In the genomic region with DNA sequence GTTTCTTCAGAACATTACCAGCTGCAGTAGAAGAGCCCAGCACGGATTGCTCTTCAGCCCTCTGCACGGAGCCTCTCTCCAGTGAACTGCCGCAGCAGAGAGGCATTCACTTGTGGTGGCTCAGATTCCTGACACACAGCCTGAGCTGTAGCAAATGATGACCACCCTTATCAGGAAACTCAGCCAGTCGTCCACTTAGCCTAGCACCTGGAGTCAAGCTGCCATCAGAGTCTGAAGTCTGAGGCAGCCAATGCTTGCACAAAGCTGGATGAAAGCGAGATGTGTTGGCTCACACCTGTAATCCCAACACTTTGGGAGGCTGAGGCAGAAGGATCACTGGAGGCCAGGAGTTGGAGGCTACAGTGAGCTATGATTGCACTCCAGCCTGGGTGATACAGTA, we compare ENCODE assay signal across 19 cellular contexts. TPM values are rescaled to one million over a fixed set of nuclear protein-coding genes. Genes with fewer than 3 reads are reported as not detected.
DNase-seq lines count a peak whose midpoint lies in the region; ATAC-seq, FAIRE-seq and TF ChIP-seq lines count a peak whose summit lies in the region.
"Had no signal": no experiment of that assay in that cellular context is flagged by ENCODE, and none has a peak within 500 bp of the region (broad histone marks: within the 10 kb centered on the region; RNA-seq: fewer than 3 reads in every experiment).

No MANE protein-coding gene starts in this region.

- no peak overlapping the region for H3K27ac Mint-ChIP-seq in activated naive CD8-positive, alpha-beta T cell treated with anti-CD3 and anti-CD28 coated beads, Interleukin-2, amount 10 ng/mL, durations not matched to agents 7 days and 5 days
- H3K27ac Mint-ChIP-seq in activated naive CD8-positive, alpha-beta T cell treated with anti-CD3 and anti-CD28 coated beads, Interleukin-2, amount 50 U/mL, for 24 hours = no peak overlapping the region
- peak overlapping the region; percentile 51 for H3K27ac Mint-ChIP-seq in CD4-positive, alpha-beta T cell
- peak overlapping the region in 8 of 10 donors; percentile 25 to 83 (median 59) for H3K27ac Mint-ChIP-seq in naive thymus-derived CD8-positive, alpha-beta T cell
- H3K27ac Mint-ChIP-seq: B cell had no signal

- peaks cover 1% of the 10 kb centered on the region for H3K4me1 Mint-ChIP-seq in activated naive CD8-positive, alpha-beta T cell treated with anti-CD3 and anti-CD28 coated beads, Interleukin-2, amount 10 ng/mL, durations not matched to agents 7 days and 5 days
- H3K4me1 Mint-ChIP-seq in activated naive CD8-positive, alpha-beta T cell treated with anti-CD3 and anti-CD28 coated beads, Interleukin-2, amount 50 U/mL, for 24 hours = no peaks in the 10 kb centered on the region
- H3K4me1 Mint-ChIP-seq in CD4-positive, alpha-beta T cell (ENCODE audit: low read depth) = peaks cover 10% of the 10 kb centered on the region
- peaks cover 4 to 15% (median 10%) of the 10 kb centered on the region in 4 donors for H3K4me1 Mint-ChIP-seq in naive thymus-derived CD8-positive, alpha-beta T cell
- H3K4me1 Mint-ChIP-seq: B cell had no signal

- no TSS peak for BruUV-seq in K562 (replicated peaks; lab: Mats Ljungman, UMichigan)

- intact Hi-C loops in CD4-positive, alpha-beta T cell (cut with DNase I, micrococcal nuclease) = no loop called here
- intact Hi-C loops in K562 (cut with micrococcal nuclease) = no loop called here

- in situ Hi-C loops in K562 (cut with MboI) = no loop called here

- WGBS in K562 (ENCODE audit: insufficient coverage, low coverage, missing lambda C conversion rate) = 74% methylated on average over 4 of the region's 5 CpGs

- no peaks in the 10 kb centered on the region for H3K9me3 ChIP-seq in CD4-positive, alpha-beta T cell (ENCODE audit: control insufficient read depth, low read length)
- H3K9me3 ChIP-seq in K562 (replicated peaks; ENCODE audit: control insufficient read depth, insufficient read depth, low read depth, low read length) = no peaks in the 10 kb centered on the region
- H3K9me3 ChIP-seq: BLaER1 treated with 17β-estradiol and CSF1 and Interleukin-3, amounts not matched to agents 10 nM and 100 nM; HAP-1 had no signal

- no peaks in the 10 kb centered on the region for H4K20me1 ChIP-seq in K562 (replicated peaks; ENCODE audit: control insufficient read depth, insufficient read depth, low read length)

- TF ChIP-seq EP300 in K562 (IDR thresholded peaks at IDR 0.05; ENCODE audit: low read length) = no peak

- H3K27me3 ChIP-seq in CD4-positive, alpha-beta T cell (ENCODE audit: control insufficient read depth, insufficient read depth, low read length) = no peaks in the 10 kb centered on the region
- H3K27me3 ChIP-seq in K562 (ENCODE audit: control insufficient read depth in 2 of 2, insufficient read depth in 2 of 2, low read length in 2 of 2) = no peaks in the 10 kb centered on the region
- H3K27me3 ChIP-seq: BLaER1 treated with 17β-estradiol and CSF1 and Interleukin-3, amounts not matched to agents 10 nM and 100 nM had no signal

- H3K4me2 ChIP-seq in K562 (ENCODE audit: insufficient read depth, low read length) = no peak overlapping the region
- H3K4me2 ChIP-seq: BLaER1 treated with 17β-estradiol and CSF1 and Interleukin-3, amounts not matched to agents 10 nM and 100 nM had no signal

- POLR2A ChIA-PET in activated naive CD8-positive, alpha-beta T cell treated with anti-CD3 and anti-CD28 coated beads, Interleukin-2, amount 10 ng/mL, durations not matched to agents 7 days and 5 days (lab: Charles Lee) = interaction anchor here (0.7 kb wide), 3 partner anchors 11 to 41 kb away, joined by 3 to 4 read pairs (median 3); no protein-coding TSS in a partner anchor
- POLR2A ChIA-PET in CD4-positive, alpha-beta T cell (lab: Charles Lee) = interaction anchor here (0.6 kb wide), 1 partner anchor 119 kb away, joined by 3 read pairs; no protein-coding TSS in a partner anchor
- POLR2A ChIA-PET in K562 (lab: Yijun Ruan, JAX) = interaction anchor here (0.7 kb wide), 2 partner anchors 71 to 152 kb away, joined by 3 read pairs; no protein-coding TSS in a partner anchor
- POLR2A ChIA-PET in naive thymus-derived CD8-positive, alpha-beta T cell (lab: Charles Lee) = interaction anchor here (0.7 to 1.9 kb wide), 2 partner anchors 36 to 234 kb away, joined by 4 to 8 read pairs; no protein-coding TSS in a partner anchor

- no peaks in the 10 kb centered on the region for H3K27me3 Mint-ChIP-seq in activated naive CD8-positive, alpha-beta T cell treated with anti-CD3 and anti-CD28 coated beads, Interleukin-2, amount 10 ng/mL, durations not matched to agents 7 days and 5 days
- no peaks in the 10 kb centered on the region for H3K27me3 Mint-ChIP-seq in activated naive CD8-positive, alpha-beta T cell treated with anti-CD3 and anti-CD28 coated beads, Interleukin-2, amount 50 U/mL, for 24 hours
- no peaks in the 10 kb centered on the region for H3K27me3 Mint-ChIP-seq in CD4-positive, alpha-beta T cell
- no peaks in the 10 kb centered on the region for H3K27me3 Mint-ChIP-seq in naive thymus-derived CD8-positive, alpha-beta T cell
- H3K27me3 Mint-ChIP-seq: B cell had no signal

- peaks cover 52% of the 10 kb centered on the region for H3K36me3 ChIP-seq in K562 (ENCODE audit: control insufficient read depth, insufficient read depth, low read length)

- TF ChIP-seq POLR2A in K562 (conservative IDR thresholded peaks at IDR 0.05) = no peak

- TF ChIP-seq RAD21 in K562 (CRISPR knock-in tag; conservative IDR thresholded peaks at IDR 0.05 in 1 of 2, IDR thresholded peaks at IDR 0.05 in 1 of 2) = no peak

- TF ChIP-seq CTCF in CD4-positive, alpha-beta T cell (IDR thresholded peaks at IDR 0.05) = no peak
- no peak for TF ChIP-seq CTCF in K562 (IDR thresholded peaks at IDR 0.05 in 2 of 3, conservative IDR thresholded peaks at IDR 0.05 in 1 of 3; ENCODE audit: insufficient read depth in 2 of 3, low read depth in 1 of 3, low read length in 3 of 3)

- H3K79me2 ChIP-seq in K562 (ENCODE audit: control insufficient read depth, insufficient read depth, low read length) = no peaks in the 10 kb centered on the region

- H3K27ac ChIP-seq in CD4-positive, alpha-beta T cell (ENCODE audit: low read depth, low read length) = no peak overlapping the region
- no peak overlapping the region for H3K27ac ChIP-seq in K562 (ENCODE audit: extremely low read depth, low read depth, low read length)
- H3K27ac ChIP-seq: BLaER1 treated with 17β-estradiol and CSF1 and Interleukin-3, amounts not matched to agents 10 nM and 100 nM; HL-60 had no signal

- H3K4me3 Mint-ChIP-seq in activated naive CD8-positive, alpha-beta T cell treated with anti-CD3 and anti-CD28 coated beads, Interleukin-2, amount 10 ng/mL, durations not matched to agents 7 days and 5 days = no peak overlapping the region
- no peak overlapping the region for H3K4me3 Mint-ChIP-seq in activated naive CD8-positive, alpha-beta T cell treated with anti-CD3 and anti-CD28 coated beads, Interleukin-2, amount 50 U/mL, for 24 hours
- H3K4me3 Mint-ChIP-seq in CD4-positive, alpha-beta T cell = no peak overlapping the region
- no peak overlapping the region for H3K4me3 Mint-ChIP-seq in naive thymus-derived CD8-positive, alpha-beta T cell
- H3K4me3 Mint-ChIP-seq: B cell had no signal

- DNase-seq in activated naive CD8-positive, alpha-beta T cell treated with anti-CD3 and anti-CD28 coated beads, Interleukin-2, amount 10 ng/mL, durations not matched to agents 7 days and 5 days = peak; percentile 23
- DNase-seq in activated naive CD8-positive, alpha-beta T cell treated with anti-CD3 and anti-CD28 coated beads, Interleukin-2, amount 50 U/mL, for 24 hours = no peak
- no peak for DNase-seq in CD4-positive, alpha-beta T cell
- no peak for DNase-seq in K562 (ENCODE audit: extremely low read depth in 1 of 4, low spot score in 3 of 4)
- no peak for DNase-seq in naive thymus-derived CD8-positive, alpha-beta T cell
- no peak for DNase-seq in NCI-H226
- no peak for DNase-seq in HK-2 (ENCODE audit: unreplicated experiment)
- DNase-seq: DMS79 treated with DMSO at 0.1 percent for 48 hours, GF-D8, IMR-90, KBM-7 had no signal

- no peak overlapping the region for H2AFZ ChIP-seq in K562 (ENCODE audit: low read depth, low read length)

- FAIRE-seq in K562 (lab: Jason Lieb, UNC) = no peak
- FAIRE-seq: GM19239 had no signal

- H3K9me3 Mint-ChIP-seq in activated naive CD8-positive, alpha-beta T cell treated with anti-CD3 and anti-CD28 coated beads, Interleukin-2, amount 10 ng/mL, durations not matched to agents 7 days and 5 days = no peaks in the 10 kb centered on the region
- H3K9me3 Mint-ChIP-seq in activated naive CD8-positive, alpha-beta T cell treated with anti-CD3 and anti-CD28 coated beads, Interleukin-2, amount 50 U/mL, for 24 hours = no peaks in the 10 kb centered on the region
- no peaks in the 10 kb centered on the region for H3K9me3 Mint-ChIP-seq in CD4-positive, alpha-beta T cell
- H3K9me3 Mint-ChIP-seq in naive thymus-derived CD8-positive, alpha-beta T cell = no peaks in the 10 kb centered on the region

- H3K4me1 ChIP-seq in K562 (replicated peaks in 1 of 2; ENCODE audit: control insufficient read depth in 2 of 2, insufficient read depth in 2 of 2, low read length in 2 of 2) = no peaks in the 10 kb centered on the region; a peak in 1 of 5 replicates
- H3K4me1 ChIP-seq: BLaER1 treated with 17β-estradiol and CSF1 and Interleukin-3, amounts not matched to agents 10 nM and 100 nM; HAP-1 had no signal

- no peak for ATAC-seq in activated naive CD8-positive, alpha-beta T cell treated with anti-CD3 and anti-CD28 coated beads, Interleukin-2, amount 10 ng/mL, durations not matched to agents 7 days and 5 days (ENCODE audit: low read depth)
- no peak for ATAC-seq in activated naive CD8-positive, alpha-beta T cell treated with anti-CD3 and anti-CD28 coated beads, Interleukin-2, amount 50 U/mL, for 24 hours
- peak; percentile 14 for ATAC-seq in CD4-positive, alpha-beta T cell (ENCODE audit: poor library complexity)
- no peak for ATAC-seq in K562
- ATAC-seq in naive thymus-derived CD8-positive, alpha-beta T cell = no peak

- no peaks in the 10 kb centered on the region for H3K9me1 ChIP-seq in K562 (ENCODE audit: control insufficient read depth, insufficient read depth, low read length)

- no peak overlapping the region for H3K9ac ChIP-seq in K562 (ENCODE audit: insufficient read depth in 1 of 2, low read depth in 2 of 2, low read length in 2 of 2)
- H3K9ac ChIP-seq: BLaER1 treated with 17β-estradiol and CSF1 and Interleukin-3, amounts not matched to agents 10 nM and 100 nM had no signal

- no peak overlapping the region for H3K4me3 ChIP-seq in K562
- H3K4me3 ChIP-seq: BLaER1 treated with 17β-estradiol and CSF1 and Interleukin-3, amounts not matched to agents 10 nM and 100 nM; HAP-1 had no signal

- CTCF ChIA-PET in CD4-positive, alpha-beta T cell (lab: Charles Lee) = interaction anchor here (0.6 kb wide), 1 partner anchor 381 kb away, joined by 4 read pairs; no protein-coding TSS in a partner anchor
- CTCF ChIA-PET in K562 (lab: Yijun Ruan, JAX; ENCODE audit: low intra/inter-chr PET ratio) = no interaction called here

- peaks cover 32% of the 10 kb centered on the region for H3K36me3 Mint-ChIP-seq in activated naive CD8-positive, alpha-beta T cell treated with anti-CD3 and anti-CD28 coated beads, Interleukin-2, amount 10 ng/mL, durations not matched to agents 7 days and 5 days
- H3K36me3 Mint-ChIP-seq in activated naive CD8-positive, alpha-beta T cell treated with anti-CD3 and anti-CD28 coated beads, Interleukin-2, amount 50 U/mL, for 24 hours (ENCODE audit: low read depth) = peaks cover 46% of the 10 kb centered on the region
- peaks cover 56% of the 10 kb centered on the region for H3K36me3 Mint-ChIP-seq in CD4-positive, alpha-beta T cell (ENCODE audit: low read depth)
- H3K36me3 Mint-ChIP-seq in naive thymus-derived CD8-positive, alpha-beta T cell = peaks cover 4 to 58% (median 28%) of the 10 kb centered on the region in 3 donors

RNA-seq across cellular contexts. Expression of gene SAG, which starts 11.7 kb away (rescaled TPM):
- total RNA-seq in activated naive CD8-positive, alpha-beta T cell treated with anti-CD3 and anti-CD28 coated beads, Interleukin-2, amount 10 ng/mL, durations not matched to agents 7 days and 5 days = under 1 TPM in 1 of 2 experiments, not detected in 1; 0.45 TPM
- under 1 TPM; 0.03 to 0.22 TPM for total RNA-seq in CD4-positive, alpha-beta T cell
- total RNA-seq in K562 (2011; cell fraction: chromatin; rRNA removed; ENCODE audit: low replicate concordance) = not detected in 2 replicates
- total RNA-seq in K562 (2011; cell fraction: nucleolus; rRNA removed) = not detected in 2 replicates
- not detected in 2 replicates for total RNA-seq in K562 (2011; cell fraction: nucleoplasm; rRNA removed)
- total RNA-seq in K562 (2014; rRNA removed) (not detected in 2 replicates), K562 (2014; rRNA removed; fragmentation: Illumina TruSeq; extraction: Trizol) (not detected in 2 replicates), K562 (2015; rRNA removed; fragmentation: Illumina TruSeq; extraction: Trizol) (0.04 TPM in 1 of 2 replicates, not detected in the other), K562 (2021) (0.64 TPM in 1 of 2 replicates, not detected in the other)
- polyA plus RNA-seq in K562 (2011; rRNA removed) (not detected in 2 replicates), K562 (2014; fragmentation: Illumina TruSeq; extraction: Trizol) (not detected in 2 replicates), K562 (2014; fragmentation: Nextera tagmentation; extraction: Ambion mirVana) (under 1 TPM; 0.06 to 0.56 TPM), K562 (2014; rRNA removed) (not detected in 2 replicates)
- not detected in 2 replicates for polyA plus RNA-seq in K562 (2011; cell fraction: cytosol; rRNA removed)
- polyA plus RNA-seq in K562 (2011; cell fraction: nucleus; rRNA removed) = not detected in 2 replicates
- polyA plus RNA-seq in K562 (2012) = 0.03 TPM in 1 of 2 replicates, not detected in the other
- not detected in 2 replicates for polyA minus RNA-seq in K562 (2011; rRNA and poly(A)+ RNA removed)
- polyA minus RNA-seq in K562 (2011; cell fraction: cytosol; rRNA and poly(A)+ RNA removed) = not detected in 2 replicates
- polyA minus RNA-seq in K562 (2011; cell fraction: nucleus; rRNA and poly(A)+ RNA removed) = 0.11 TPM in 1 of 2 replicates, not detected in the other
- 1 to 10 TPM in 1 of 2 experiments, not detected in 1; 1.2 TPM for total RNA-seq in naive thymus-derived CD8-positive, alpha-beta T cell
- not detected for polyA plus RNA-seq in naive thymus-derived CD8-positive, alpha-beta T cell
- total RNA-seq: A172, H4, HT1080, IMR-90 had no signal
- polyA plus RNA-seq: IMR-90 had no signal

RNA-seq across cellular contexts. Expression of gene ATG16L1, which starts 44.4 kb away (rescaled TPM):
- total RNA-seq in activated naive CD8-positive, alpha-beta T cell treated with anti-CD3 and anti-CD28 coated beads, Interleukin-2, amount 10 ng/mL, durations not matched to agents 7 days and 5 days = 10 to 100 TPM; 60.8 to 67.6 TPM
- total RNA-seq in CD4-positive, alpha-beta T cell = 100 to 1,000 TPM; 134 to 135 TPM
- 70.8 and 90.9 TPM in 2 replicates for total RNA-seq in K562 (2011; cell fraction: chromatin; rRNA removed; ENCODE audit: low replicate concordance)
- 37.9 and 38.0 TPM in 2 replicates for total RNA-seq in K562 (2011; cell fraction: nucleolus; rRNA removed)
- 41.7 and 49.2 TPM in 2 replicates for total RNA-seq in K562 (2011; cell fraction: nucleoplasm; rRNA removed)
- 21.2 and 26.9 TPM in 2 replicates for total RNA-seq in K562 (2014; rRNA removed)
- total RNA-seq in K562 (2014; rRNA removed; fragmentation: Illumina TruSeq; extraction: Trizol) = 15.3 and 16.4 TPM in 2 replicates
- total RNA-seq in K562 (2015; rRNA removed; fragmentation: Illumina TruSeq; extraction: Trizol) = 17.2 and 18.8 TPM in 2 replicates
- 18.8 and 21.1 TPM in 2 replicates for total RNA-seq in K562 (2021)
- 20.7 and 21.2 TPM in 2 replicates for polyA plus RNA-seq in K562 (2011; rRNA removed)
- 11.5 and 12.7 TPM in 2 replicates for polyA plus RNA-seq in K562 (2011; cell fraction: cytosol; rRNA removed)
- 72.0 and 76.5 TPM in 2 replicates for polyA plus RNA-seq in K562 (2011; cell fraction: nucleus; rRNA removed)
- 8.2 and 8.9 TPM in 2 replicates for polyA plus RNA-seq in K562 (2012)
- 11.6 and 13.0 TPM in 2 replicates for polyA plus RNA-seq in K562 (2014; fragmentation: Illumina TruSeq; extraction: Trizol)
- 1 to 10 TPM; 6.4 to 7.0 TPM for polyA plus RNA-seq in K562 (2014; fragmentation: Nextera tagmentation; extraction: Ambion mirVana)
- polyA plus RNA-seq in K562 (2014; rRNA removed) = 17.2 and 21.3 TPM in 2 replicates
- polyA minus RNA-seq in K562 (2011; rRNA and poly(A)+ RNA removed) = 34.9 and 41.6 TPM in 2 replicates
- 8.5 and 8.8 TPM in 2 replicates for polyA minus RNA-seq in K562 (2011; cell fraction: cytosol; rRNA and poly(A)+ RNA removed)
- polyA minus RNA-seq in K562 (2011; cell fraction: nucleus; rRNA and poly(A)+ RNA removed) = 37.4 and 52.9 TPM in 2 replicates
- total RNA-seq in naive thymus-derived CD8-positive, alpha-beta T cell = 10 to 100 TPM; 76.4 to 78.5 TPM
- 10 to 100 TPM; 12.4 to 19.3 (median 15.7) TPM for polyA plus RNA-seq in naive thymus-derived CD8-positive, alpha-beta T cell

RNA-seq across cellular contexts. Expression of gene DGKD, which starts 58.4 kb away (rescaled TPM):
- total RNA-seq in activated naive CD8-positive, alpha-beta T cell treated with anti-CD3 and anti-CD28 coated beads, Interleukin-2, amount 10 ng/mL, durations not matched to agents 7 days and 5 days = 100 to 1,000 TPM; 114 to 132 TPM
- 100 to 1,000 TPM; 147 to 156 TPM for total RNA-seq in CD4-positive, alpha-beta T cell
- 163 and 241 TPM in 2 replicates for total RNA-seq in K562 (2011; cell fraction: chromatin; rRNA removed; ENCODE audit: low replicate concordance)
- total RNA-seq in K562 (2011; cell fraction: nucleolus; rRNA removed) = 70.9 and 79.1 TPM in 2 replicates
- 80.4 and 94.8 TPM in 2 replicates for total RNA-seq in K562 (2011; cell fraction: nucleoplasm; rRNA removed)
- total RNA-seq in K562 (2014; rRNA removed) (7.9 and 11.1 TPM in 2 replicates), K562 (2014; rRNA removed; fragmentation: Illumina TruSeq; extraction: Trizol) (10.6 and 13.4 TPM in 2 replicates), K562 (2015; rRNA removed; fragmentation: Illumina TruSeq; extraction: Trizol) (9.4 and 9.5 TPM in 2 replicates), K562 (2021) (22.8 and 29.5 TPM in 2 replicates)
- polyA plus RNA-seq in K562 (2011; rRNA removed) (18.5 and 21.9 TPM in 2 replicates), K562 (2014; fragmentation: Illumina TruSeq; extraction: Trizol) (13.8 and 15.4 TPM in 2 replicates), K562 (2014; fragmentation: Nextera tagmentation; extraction: Ambion mirVana) (under 1 TPM; 0.52 to 0.66 TPM), K562 (2014; rRNA removed) (18.2 and 18.6 TPM in 2 replicates)
- 8.9 and 9.0 TPM in 2 replicates for polyA plus RNA-seq in K562 (2011; cell fraction: cytosol; rRNA removed)
- polyA plus RNA-seq in K562 (2011; cell fraction: nucleus; rRNA removed) = 107 and 120 TPM in 2 replicates
- polyA plus RNA-seq in K562 (2012) = 16.7 and 18.9 TPM in 2 replicates
- 26.1 and 43.5 TPM in 2 replicates for polyA minus RNA-seq in K562 (2011; rRNA and poly(A)+ RNA removed)
- polyA minus RNA-seq in K562 (2011; cell fraction: cytosol; rRNA and poly(A)+ RNA removed) = 10.3 and 13.8 TPM in 2 replicates
- polyA minus RNA-seq in K562 (2011; cell fraction: nucleus; rRNA and poly(A)+ RNA removed) = 19.5 and 27.5 TPM in 2 replicates
- total RNA-seq in naive thymus-derived CD8-positive, alpha-beta T cell = 100 to 1,000 TPM; 300 to 315 TPM
- 10 to 100 TPM; 29.3 to 44.5 (median 31.6) TPM for polyA plus RNA-seq in naive thymus-derived CD8-positive, alpha-beta T cell

Comparison
In these comparisons a context has a peak if more than half of its experiments do, and no peak if none do; other contexts are left out.
1. H3K27ac Mint-ChIP-seq: peak in CD4-positive, alpha-beta T cell (single experiment) and naive thymus-derived CD8-positive, alpha-beta T cell (8 of 10); none in activated naive CD8-positive, alpha-beta T cell treated with anti-CD3 and anti-CD28 coated beads, Interleukin-2, amount 10 ng/mL, durations not matched to agents 7 days and 5 days (single experiment) and activated naive CD8-positive, alpha-beta T cell treated with anti-CD3 and anti-CD28 coated beads, Interleukin-2, amount 50 U/mL, for 24 hours (single experiment).